18 cellular contexts compared by ENCODE assay signal in the genomic region with DNA sequence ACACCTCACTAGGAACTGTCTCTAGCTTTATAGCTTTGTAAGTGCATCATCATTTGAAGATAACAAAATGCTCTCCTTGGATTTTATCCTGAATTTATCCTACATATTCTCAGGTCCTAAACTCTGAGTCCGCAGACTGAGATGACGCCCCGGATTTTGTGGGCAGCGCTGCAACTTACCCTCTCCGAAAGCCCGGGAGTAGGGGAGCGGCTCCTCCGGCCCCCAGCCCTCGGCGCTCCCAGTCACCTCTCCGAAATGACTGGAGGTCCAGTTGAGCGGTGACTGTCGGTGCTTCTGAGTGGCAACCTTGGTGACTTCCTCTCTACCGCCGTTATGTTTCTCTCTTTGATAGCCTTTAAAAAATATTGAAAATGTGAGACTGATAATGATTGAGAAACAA. TPM values are rescaled to one million over a fixed set of nuclear protein-coding genes. Genes with fewer than 3 reads are reported as not detected.
"Had no signal": no experiment of that assay in that cellular context is flagged by ENCODE, and none has a peak within 500 bp of the region (broad histone marks: within the 10 kb centered on the region; RNA-seq: fewer than 3 reads in every experiment).

No MANE protein-coding gene starts in this region.

RNA-seq across cellular contexts. Expression of a gene that starts 0.9 kb away (rescaled TPM):
- total RNA-seq: activated CD4-positive, alpha-beta memory T cell treated with anti-CD3 and anti-CD28 coated beads for 36 hours; activated CD4-positive, alpha-beta T cell treated with anti-CD3 and anti-CD28 coated beads for 36 hours; activated CD4-positive, alpha-beta T cell treated with anti-CD3 and anti-CD28 coated beads, Interleukin-2, amount 10 ng/mL, durations not matched to agents 24 days and 14 days; activated CD8-positive, alpha-beta memory T cell treated with anti-CD3 and anti-CD28 coated beads for 36 hours; activated CD8-positive, alpha-beta memory T cell treated with anti-CD3 and anti-CD28 coated beads, Interleukin-2, amount 10 ng/mL, durations not matched to agents 7 days and 5 days; activated CD8-positive, alpha-beta T cell treated with anti-CD3 and anti-CD28 coated beads, Interleukin-2, amount 10 ng/mL, durations not matched to agents 7 days and 5 days; activated T-cell treated with anti-CD3 and anti-CD28 coated beads, Interleukin-2, amount 50 U/mL, for 72 hours; astrocyte; bronchial epithelial cell; cardiac septum; endothelial cell of umbilical vein; esophagus squamous epithelium; fibroblast of lung; fibroblast of villous mesenchyme; T-helper 17 cell had no signal
- polyA plus RNA-seq: endothelial cell of umbilical vein, esophagus, fibroblast of lung had no signal

RNA-seq across cellular contexts. Expression of a gene that starts 12.8 kb away (rescaled TPM):
- total RNA-seq: activated CD4-positive, alpha-beta memory T cell treated with anti-CD3 and anti-CD28 coated beads for 36 hours; activated CD4-positive, alpha-beta T cell treated with anti-CD3 and anti-CD28 coated beads for 36 hours; activated CD4-positive, alpha-beta T cell treated with anti-CD3 and anti-CD28 coated beads, Interleukin-2, amount 10 ng/mL, durations not matched to agents 24 days and 14 days; activated CD8-positive, alpha-beta memory T cell treated with anti-CD3 and anti-CD28 coated beads for 36 hours; activated CD8-positive, alpha-beta memory T cell treated with anti-CD3 and anti-CD28 coated beads, Interleukin-2, amount 10 ng/mL, durations not matched to agents 7 days and 5 days; activated CD8-positive, alpha-beta T cell treated with anti-CD3 and anti-CD28 coated beads, Interleukin-2, amount 10 ng/mL, durations not matched to agents 7 days and 5 days; activated T-cell treated with anti-CD3 and anti-CD28 coated beads, Interleukin-2, amount 50 U/mL, for 72 hours; astrocyte; bronchial epithelial cell; cardiac septum; esophagus squamous epithelium; fibroblast of lung; fibroblast of villous mesenchyme; gastroesophageal sphincter; T-helper 17 cell had no signal
- polyA plus RNA-seq: adipose tissue, esophagus, fibroblast of lung had no signal
